In the genomic region with DNA sequence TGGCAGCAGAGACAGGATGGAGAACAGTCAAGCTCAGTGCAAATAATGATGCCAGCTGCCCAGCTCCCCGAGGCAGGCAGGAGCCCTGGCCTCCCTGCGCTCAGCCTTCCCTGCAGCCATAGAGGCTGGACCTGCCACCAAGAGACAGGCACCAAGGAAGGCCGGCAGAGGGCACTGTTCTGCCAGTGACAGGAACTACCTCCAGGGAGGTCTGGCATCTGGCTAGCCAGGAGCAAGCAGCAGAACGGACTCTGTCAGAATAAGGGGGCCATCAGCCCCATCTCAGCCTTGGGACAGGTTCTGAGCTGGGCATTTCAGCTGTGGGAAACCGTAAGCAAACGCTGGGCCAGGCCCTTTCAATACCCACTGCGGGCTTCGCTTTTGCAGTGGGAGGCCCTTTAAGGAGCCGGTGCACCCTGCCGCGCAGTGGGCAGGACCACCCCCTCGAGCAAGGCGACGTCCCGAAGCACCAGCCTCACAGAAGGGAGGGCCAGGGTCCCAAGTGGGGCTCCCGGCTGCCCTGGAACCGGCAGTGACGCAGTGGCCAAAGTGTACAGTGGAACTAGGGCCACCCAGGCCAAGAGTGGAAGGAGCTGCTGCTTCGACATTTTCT, we compare ENCODE assay signal across 1 cellular context.
TF ChIP-seq lines count a peak whose summit lies in the region.

No MANE protein-coding gene starts in this region.

TF ChIP-seq in HCT116, 20 proteins besides CTCF, POLR2A, EP300 and RAD21 (continued from another document):
- TF ChIP-seq ZNF274 (IDR thresholded peaks at IDR 0.05; ENCODE audit: low read depth, low read length) (no peak), ELF1 (IDR thresholded peaks at IDR 0.05; ENCODE audit: borderline replicate concordance, low read depth) (no peak)
- TF ChIP-seq, protein P1, sequence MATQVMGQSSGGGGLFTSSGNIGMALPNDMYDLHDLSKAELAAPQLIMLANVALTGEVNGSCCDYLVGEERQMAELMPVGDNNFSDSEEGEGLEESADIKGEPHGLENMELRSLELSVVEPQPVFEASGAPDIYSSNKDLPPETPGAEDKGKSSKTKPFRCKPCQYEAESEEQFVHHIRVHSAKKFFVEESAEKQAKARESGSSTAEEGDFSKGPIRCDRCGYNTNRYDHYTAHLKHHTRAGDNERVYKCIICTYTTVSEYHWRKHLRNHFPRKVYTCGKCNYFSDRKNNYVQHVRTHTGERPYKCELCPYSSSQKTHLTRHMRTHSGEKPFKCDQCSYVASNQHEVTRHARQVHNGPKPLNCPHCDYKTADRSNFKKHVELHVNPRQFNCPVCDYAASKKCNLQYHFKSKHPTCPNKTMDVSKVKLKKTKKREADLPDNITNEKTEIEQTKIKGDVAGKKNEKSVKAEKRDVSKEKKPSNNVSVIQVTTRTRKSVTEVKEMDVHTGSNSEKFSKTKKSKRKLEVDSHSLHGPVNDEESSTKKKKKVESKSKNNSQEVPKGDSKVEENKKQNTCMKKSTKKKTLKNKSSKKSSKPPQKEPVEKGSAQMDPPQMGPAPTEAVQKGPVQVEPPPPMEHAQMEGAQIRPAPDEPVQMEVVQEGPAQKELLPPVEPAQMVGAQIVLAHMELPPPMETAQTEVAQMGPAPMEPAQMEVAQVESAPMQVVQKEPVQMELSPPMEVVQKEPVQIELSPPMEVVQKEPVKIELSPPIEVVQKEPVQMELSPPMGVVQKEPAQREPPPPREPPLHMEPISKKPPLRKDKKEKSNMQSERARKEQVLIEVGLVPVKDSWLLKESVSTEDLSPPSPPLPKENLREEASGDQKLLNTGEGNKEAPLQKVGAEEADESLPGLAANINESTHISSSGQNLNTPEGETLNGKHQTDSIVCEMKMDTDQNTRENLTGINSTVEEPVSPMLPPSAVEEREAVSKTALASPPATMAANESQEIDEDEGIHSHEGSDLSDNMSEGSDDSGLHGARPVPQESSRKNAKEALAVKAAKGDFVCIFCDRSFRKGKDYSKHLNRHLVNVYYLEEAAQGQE (IDR thresholded peaks at IDR 0.05; ENCODE audit: low read depth), result no peak
